ENCODE assay signal across 8 cellular contexts in the genomic region with DNA sequence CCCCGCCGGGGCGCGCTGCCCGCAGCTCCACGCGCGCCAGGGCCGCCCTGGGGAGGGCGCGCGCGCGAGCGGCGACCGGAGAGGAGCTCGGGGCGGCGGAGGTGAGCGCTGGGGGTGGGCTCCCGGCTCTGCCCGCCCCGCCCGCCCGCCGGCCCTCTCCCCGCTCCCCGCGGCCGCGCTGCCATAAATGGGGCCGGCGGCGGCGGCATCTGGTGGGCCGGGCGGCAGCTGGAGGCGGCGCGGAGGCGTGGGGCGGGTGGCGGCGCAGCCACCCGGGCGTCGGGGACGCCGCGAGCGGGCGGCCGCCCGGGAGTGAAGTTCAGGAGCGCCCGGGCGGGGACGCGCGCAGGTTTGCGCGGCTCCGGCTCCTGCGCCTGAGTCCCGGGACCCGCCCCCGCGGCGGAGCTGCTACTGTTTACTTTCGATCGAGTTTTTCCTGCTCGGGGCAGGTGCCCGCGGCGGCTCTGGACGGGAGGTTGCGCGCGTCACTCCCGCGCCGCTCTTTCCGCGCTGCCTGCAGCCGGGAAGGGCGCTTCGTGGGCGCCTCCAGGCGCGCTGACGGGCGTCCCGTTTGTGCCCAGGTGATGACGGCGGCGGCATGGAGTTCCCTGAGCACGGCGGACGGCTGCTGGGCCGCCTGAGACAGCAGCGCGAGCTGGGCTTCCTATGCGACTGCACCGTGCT. TPM values are rescaled to one million over a fixed set of nuclear protein-coding genes. Genes with fewer than 3 reads are reported as not detected.
DNase-seq lines count a peak whose midpoint lies in the region; ATAC-seq, FAIRE-seq and TF ChIP-seq lines count a peak whose summit lies in the region.

A gene (plus strand): TSS at position 502 of the 684 bp plus-strand sequence. CDS start 97 bp downstream, at position 599.

- no peaks in the 10 kb centered on the region for H3K36me3 Mint-ChIP-seq in CD4-positive, alpha-beta T cell (ENCODE audit: low read depth)

- CTCF ChIA-PET in CD4-positive, alpha-beta T cell (lab: Charles Lee) = interaction anchor here (1.5 to 2.4 kb wide), 3 partner anchors 25 to 48 kb away, joined by 5 to 16 read pairs (median 14); a partner anchor contains a TSS

- H3K79me2 ChIP-seq in KMS-11 (ENCODE audit: insufficient read depth, low read depth) = no peaks in the 10 kb centered on the region

- H3K4me3 ChIP-seq in KMS-11 (IDR thresholded peaks at IDR 0.05; ENCODE audit: insufficient read depth, low read depth, low read length) = no peak within 1 kb of the TSS
- H3K4me3 ChIP-seq in WERI-Rb-1 (ENCODE audit: low read depth, low read length) = peak within 1 kb of the TSS; percentile 56
- H3K4me3 ChIP-seq in bronchial epithelial cell (ENCODE audit: low read depth, low read length) = peak within 1 kb of the TSS; percentile 64

- DNase-seq in CD4-positive, alpha-beta T cell = peak; percentile 45 to 77 (median 66)
- DNase-seq in WERI-Rb-1 = no peak
- DNase-seq in bronchial epithelial cell (ENCODE audit: low read depth) = peak; percentile 62
- DNase-seq in left lobe of liver (ENCODE audit: low spot score) = peak; percentile 91
- DNase-seq in stimulated activated CD8-positive, alpha-beta memory T cell treated with anti-CD3 and anti-CD28 coated beads, Interleukin-12 subunit alpha, Interleukin-12 subunit beta, amount 100 ng/mL, for 1 hour (ENCODE audit: low read depth) = peak; percentile 52
- DNase-seq in dedifferentiated amniotic fluid mesenchymal stem cell (ENCODE audit: extremely low spot score) = no peak

- H2AFZ ChIP-seq in KMS-11 (ENCODE audit: low read depth) = peak within 1 kb of the TSS; percentile 49; the same call in 1 of the 2 replicates

- H3K4me1 Mint-ChIP-seq in CD4-positive, alpha-beta T cell (ENCODE audit: low read depth) = peaks cover 36% of the 10 kb centered on the region

- peak; percentile 60 for ATAC-seq in CD4-positive, alpha-beta T cell (ENCODE audit: poor library complexity)
- ATAC-seq in GM19463 (IDR thresholded peaks at IDR 0.05; ENCODE audit: unreplicated experiment) (peak; percentile 45), left lobe of liver (peak; percentile 75)

- peak within 1 kb of the TSS; percentile 50 for H3K27ac ChIP-seq in CD4-positive, alpha-beta T cell (ENCODE audit: low read depth, low read length)
- H3K27ac ChIP-seq in KMS-11 (no peak within 1 kb of the TSS), WERI-Rb-1 (no peak within 1 kb of the TSS)

- no peak for FAIRE-seq in bronchial epithelial cell (lab: Jason Lieb, UNC)

- H3K9me3 ChIP-seq in CD4-positive, alpha-beta T cell (ENCODE audit: control insufficient read depth, low read length) = no peaks in the 10 kb centered on the region
- no peaks in the 10 kb centered on the region for H3K9me3 ChIP-seq in WERI-Rb-1 (ENCODE audit: severe bottlenecking)

- no peaks in the 10 kb centered on the region for H4K20me1 ChIP-seq in KMS-11 (ENCODE audit: insufficient read depth)

- H3K9ac ChIP-seq in KMS-11 = no peak within 1 kb of the TSS

- peak within 1 kb of the TSS; percentile 94 for H3K4me3 Mint-ChIP-seq in CD4-positive, alpha-beta T cell

- POLR2A ChIA-PET in CD4-positive, alpha-beta T cell (lab: Charles Lee) = interaction anchor here (0.5 to 2.6 kb wide), 25 partner anchors 8 to 1466 kb away, joined by 3 to 30 read pairs (median 3); a partner anchor contains a TSS

- H3K36me3 ChIP-seq in KMS-11 (ENCODE audit: insufficient read depth) (no peaks in the 10 kb centered on the region), WERI-Rb-1 (no peaks in the 10 kb centered on the region), bronchial epithelial cell (ENCODE audit: control insufficient read depth, insufficient read depth, low read length) (peaks cover 3% of the 10 kb centered on the region)

- no peaks in the 10 kb centered on the region for H3K27me3 ChIP-seq in CD4-positive, alpha-beta T cell (ENCODE audit: control insufficient read depth, insufficient read depth, low read length)
- H3K27me3 ChIP-seq in KMS-11 (ENCODE audit: insufficient read depth, low read depth) = no peaks in the 10 kb centered on the region
- H3K27me3 ChIP-seq in WERI-Rb-1 (ENCODE audit: insufficient read depth, low read depth, severe bottlenecking) = peaks cover 11% of the 10 kb centered on the region
- no peaks in the 10 kb centered on the region for H3K27me3 ChIP-seq in bronchial epithelial cell (ENCODE audit: control insufficient read depth, insufficient read depth, low read length)

- no peaks in the 10 kb centered on the region for H3K27me3 Mint-ChIP-seq in CD4-positive, alpha-beta T cell

- no peaks in the 10 kb centered on the region for H3K9me3 Mint-ChIP-seq in CD4-positive, alpha-beta T cell

- H3K4me2 ChIP-seq in KMS-11 = peak within 1 kb of the TSS; percentile 39

- peaks cover 38% of the 10 kb centered on the region for H3K4me1 ChIP-seq in KMS-11 (ENCODE audit: low read depth, poor library complexity, severe bottlenecking)

- peak within 1 kb of the TSS; percentile 79 for H3K27ac Mint-ChIP-seq in CD4-positive, alpha-beta T cell

- TF ChIP-seq CTCF in CD4-positive, alpha-beta T cell (IDR thresholded peaks at IDR 0.05) = no peak
- TF ChIP-seq CTCF in KMS-11 (conservative IDR thresholded peaks at IDR 0.05; ENCODE audit: low read depth, low read length) = no peak
- no peak for TF ChIP-seq CTCF in WERI-Rb-1 (IDR thresholded peaks at IDR 0.05; ENCODE audit: low read depth, low read length)
- no peak for TF ChIP-seq CTCF in bronchial epithelial cell (IDR thresholded peaks at IDR 0.05; ENCODE audit: insufficient read depth, low read length, severe bottlenecking)

- intact Hi-C loops in CD4-positive, alpha-beta T cell (cut with DNase I, micrococcal nuclease) = loop anchor here in 1 of 2 experiments (1.0 kb wide), 2 partner anchors 26 to 47 kb away; a partner anchor contains a TSS

RNA-seq across cellular contexts. Expression of the gene that starts here (rescaled TPM):
- total RNA-seq in CD4-positive, alpha-beta T cell = 1 to 10 TPM; 2.9 to 3.0 TPM
- total RNA-seq in bronchial epithelial cell (5.2 and 5.3 TPM in 2 replicates), left lobe of liver (4.9 TPM)

Comparison
In these comparisons a context has a peak if more than half of its experiments do, and no peak if none do; other contexts are left out.
1. DNase-seq: peak in CD4-positive, alpha-beta T cell (10 of 10), bronchial epithelial cell (single experiment), left lobe of liver (single experiment) and stimulated activated CD8-positive, alpha-beta memory T cell treated with anti-CD3 and anti-CD28 coated beads, Interleukin-12 subunit alpha, Interleukin-12 subunit beta, amount 100 ng/mL, for 1 hour (single experiment); none in WERI-Rb-1 (single experiment) and dedifferentiated amniotic fluid mesenchymal stem cell (single experiment).
2. Peak in every context shown above with its lines, with median percentiles within 50 percentile points of each other: ATAC-seq.